In the genomic region with DNA sequence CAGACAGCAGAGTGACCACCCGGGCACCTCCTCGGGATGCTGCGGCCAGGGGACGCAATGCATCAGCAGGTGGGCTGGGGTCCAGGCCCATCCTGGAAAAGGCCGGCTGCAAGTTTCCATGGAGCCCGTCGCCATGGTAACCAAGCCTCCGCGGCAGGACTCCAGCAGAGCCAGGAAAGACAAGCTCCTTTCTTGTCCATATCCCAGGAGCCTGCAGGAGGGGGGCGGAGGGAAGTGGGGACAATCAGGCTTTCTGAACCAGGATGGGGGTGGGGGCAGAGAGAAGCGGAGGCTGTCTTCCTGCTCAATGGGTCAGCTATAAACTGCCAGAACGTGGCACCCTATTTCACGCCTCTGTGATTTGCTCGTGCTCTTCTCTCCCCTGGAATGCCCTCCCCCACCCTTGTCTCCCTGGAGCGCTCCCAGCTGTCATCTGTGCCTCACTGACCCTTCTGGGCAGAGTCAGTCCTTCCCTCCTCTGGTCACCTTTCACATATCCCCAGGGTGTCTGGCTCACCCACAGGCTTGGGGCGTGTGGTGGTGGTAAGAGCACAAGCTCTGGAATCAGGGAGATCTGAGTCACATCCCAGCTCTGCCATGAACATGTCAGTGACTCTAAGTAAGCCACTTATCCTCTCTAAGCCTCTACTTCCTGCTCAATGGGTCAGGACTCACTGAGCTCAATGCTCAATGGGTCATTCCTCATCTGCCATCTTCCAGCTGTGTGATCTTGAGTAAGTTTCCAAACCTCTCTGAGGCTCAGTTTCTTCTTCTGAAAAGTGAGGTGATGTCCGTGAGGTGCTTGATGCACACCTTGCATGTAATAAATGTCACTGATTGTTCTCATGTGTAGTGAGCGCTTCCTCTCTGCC, we compare ENCODE assay signal across 8 cellular contexts. TPM values are rescaled to one million over a fixed set of nuclear protein-coding genes. Genes with fewer than 3 reads are reported as not detected.
DNase-seq lines count a peak whose midpoint lies in the region; ATAC-seq and TF ChIP-seq lines count a peak whose summit lies in the region.

No MANE protein-coding gene starts in this region.

- peak overlapping the region; percentile 63 for H3K4me3 Mint-ChIP-seq in endothelial cell (ENCODE audit: unreplicated experiment)

- H3K27ac Mint-ChIP-seq in endothelial cell (ENCODE audit: unreplicated experiment): peak overlapping the region; percentile 70

- TF ChIP-seq CTCF in endothelial cell (IDR thresholded peaks at IDR 0.05; ENCODE audit: unreplicated experiment): no peak

- H3K27me3 Mint-ChIP-seq in endothelial cell (ENCODE audit: unreplicated experiment): peaks cover 9% of the 10 kb centered on the region

- peaks cover 20% of the 10 kb centered on the region for H3K4me1 Mint-ChIP-seq in endothelial cell (ENCODE audit: unreplicated experiment)

- H3K9me3 Mint-ChIP-seq in endothelial cell (ENCODE audit: unreplicated experiment): no peaks in the 10 kb centered on the region

- no peaks in the 10 kb centered on the region for H3K36me3 Mint-ChIP-seq in endothelial cell (ENCODE audit: low read depth, unreplicated experiment)

- ATAC-seq in GM19351 (IDR thresholded peaks at IDR 0.05; ENCODE audit: unreplicated experiment) (no peak), GM21723 (IDR thresholded peaks at IDR 0.05; ENCODE audit: unreplicated experiment) (no peak), HG02870 (IDR thresholded peaks at IDR 0.05; ENCODE audit: unreplicated experiment) (no peak)

- DNase-seq in DMS153 (lab: John Stamatoyannopoulos, UW) (peak; percentile 53), NCI-H2227 (lab: John Stamatoyannopoulos, UW; ENCODE audit: unreplicated experiment) (peak; percentile 95), endothelial cell (ENCODE audit: low spot score) (peak; percentile 84), mucosa of gallbladder (ENCODE audit: low spot score) (peak; percentile 44), RPMI8226 (no peak)

RNA-seq across cellular contexts. Expression of a gene that starts 58.9 kb away (rescaled TPM):
- 80.5 TPM for total RNA-seq in endothelial cell (ENCODE audit: unreplicated experiment)
- 111 TPM for total RNA-seq in mucosa of gallbladder
